ENCODE assay signal across 14 cellular contexts in the genomic region with DNA sequence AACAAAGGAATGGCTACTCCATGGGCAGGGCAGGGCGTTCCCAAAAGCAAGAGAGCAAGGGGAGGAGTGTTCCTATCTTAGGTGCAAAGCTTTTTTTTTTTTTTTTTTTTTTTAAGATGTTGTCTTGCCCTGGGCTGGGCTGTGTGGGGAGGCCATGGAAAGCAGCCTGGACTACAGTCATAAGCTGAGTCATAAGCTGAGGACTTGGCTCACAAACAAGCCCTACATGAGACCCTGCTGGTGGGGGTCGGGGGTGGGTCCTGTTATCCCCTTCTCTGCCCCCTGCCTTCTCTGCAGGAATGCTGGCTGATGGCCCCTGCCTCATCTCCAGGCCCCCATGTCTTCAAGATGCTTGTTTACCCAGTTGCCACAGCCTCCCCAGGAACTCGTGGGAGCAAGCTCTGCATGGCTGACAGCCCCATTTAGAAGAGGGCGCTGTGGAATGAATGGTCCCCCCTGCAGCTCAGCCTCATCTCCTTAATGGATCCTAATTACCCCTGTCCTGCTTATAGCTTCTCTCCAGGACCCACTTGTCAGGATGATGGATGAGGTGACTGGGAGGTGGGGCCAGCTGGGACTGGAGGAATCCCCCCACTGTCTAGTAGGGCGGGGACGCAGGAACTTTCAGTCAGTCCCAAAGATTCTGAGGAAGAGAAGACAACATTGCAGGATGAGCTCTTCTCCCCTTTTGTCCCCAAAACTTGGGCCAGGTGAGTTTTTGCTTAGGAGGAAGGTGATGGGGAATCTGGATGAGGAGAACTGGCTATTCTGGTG.
DNase-seq lines count a peak whose midpoint lies in the region; ATAC-seq and TF ChIP-seq lines count a peak whose summit lies in the region.
"Had no signal": no experiment of that assay in that cellular context is flagged by ENCODE, and none has a peak within 500 bp of the region (broad histone marks: within the 10 kb centered on the region; RNA-seq: fewer than 3 reads in every experiment).

No MANE protein-coding gene starts in this region.

- no peaks in the 10 kb centered on the region for H3K79me2 ChIP-seq in smooth muscle cell (ENCODE audit: low read depth)

- no peaks in the 10 kb centered on the region for H3F3A ChIP-seq in smooth muscle cell (ENCODE audit: low read depth)

- H3K4me3 Mint-ChIP-seq in T-helper 17 cell = no peak overlapping the region
- H3K4me3 Mint-ChIP-seq: activated CD8-positive, alpha-beta T cell treated with anti-CD3 and anti-CD28 coated beads for 36 hours; activated naive CD8-positive, alpha-beta T cell treated with anti-CD3 and anti-CD28 coated beads, Interleukin-2, amount 10 ng/mL, durations not matched to agents 7 days and 5 days; memory B cell had no signal

- no peaks in the 10 kb centered on the region for H4K20me1 ChIP-seq in smooth muscle cell (ENCODE audit: low read depth)

- WGBS in smooth muscle cell (ENCODE audit: low lambda C conversion rate) = 22% methylated on average over 6 of the region's 6 CpGs

- H3K27ac ChIP-seq in RWPE2 (ENCODE audit: poor library complexity, severe bottlenecking) (peak overlapping the region; percentile 88), smooth muscle cell (ENCODE audit: low read depth) (peak overlapping the region; percentile 93)
- H3K27ac ChIP-seq: HL-60 had no signal

- H3K36me3 Mint-ChIP-seq in T-helper 17 cell (ENCODE audit: low read depth) = no peaks in the 10 kb centered on the region
- H3K36me3 Mint-ChIP-seq: activated naive CD8-positive, alpha-beta T cell treated with anti-CD3 and anti-CD28 coated beads, Interleukin-2, amount 10 ng/mL, durations not matched to agents 7 days and 5 days; memory B cell had no signal

- H3K36me3 ChIP-seq in RWPE2 (ENCODE audit: low read depth) (no peaks in the 10 kb centered on the region), smooth muscle cell (ENCODE audit: low read depth) (no peaks in the 10 kb centered on the region)

- peak overlapping the region; percentile 86 for H2AFZ ChIP-seq in smooth muscle cell (ENCODE audit: low read depth)

- peak overlapping the region; percentile 50 for H3K4me2 ChIP-seq in smooth muscle cell

- H3K27me3 ChIP-seq in RWPE2 (ENCODE audit: insufficient read depth, poor library complexity, severe bottlenecking) (no peaks in the 10 kb centered on the region), smooth muscle cell (ENCODE audit: low read depth) (no peaks in the 10 kb centered on the region)

- DNase-seq in HCEC 1CT = peak; percentile 8
- DNase-seq in RWPE2 (ENCODE audit: low spot score) = no peak
- DNase-seq in fibroblast of the aortic adventitia (ENCODE audit: low read depth) = peak; percentile 83
- DNase-seq in smooth muscle cell (lab: John Stamatoyannopoulos, UW; ENCODE audit: unreplicated experiment) = no peak
- DNase-seq in NCI-H1694 treated with DMSO at 0.1 percent for 48 hours (lab: John Stamatoyannopoulos, UW) = no peak
- DNase-seq in T-helper 17 cell = no peak
- DNase-seq in stimulated activated naive CD8-positive, alpha-beta T cell treated with anti-CD3 and anti-CD28 coated beads, Interleukin-15, Interleukin-2, amounts not matched to agents 100 U/mL and 50 U/mL, for 24 hours = no peak
- DNase-seq: activated CD8-positive, alpha-beta T cell treated with anti-CD3 and anti-CD28 coated beads for 36 hours; activated naive CD8-positive, alpha-beta T cell treated with anti-CD3 and anti-CD28 coated beads, Interleukin-2, amount 10 ng/mL, durations not matched to agents 7 days and 5 days; DMS53; NCI-H2029 had no signal

- no peaks in the 10 kb centered on the region for H3K4me1 Mint-ChIP-seq in T-helper 17 cell
- H3K4me1 Mint-ChIP-seq: memory B cell had no signal

- peak; percentile 42; the same call in 2 of the 3 replicates for ATAC-seq in RWPE2 (ENCODE audit: low read depth)
- ATAC-seq in T-helper 17 cell = no peak
- ATAC-seq in stimulated activated naive CD8-positive, alpha-beta T cell treated with anti-CD3 and anti-CD28 coated beads, Interleukin-15, Interleukin-2, amounts not matched to agents 100 U/mL and 50 U/mL, for 24 hours = no peak
- ATAC-seq: activated CD8-positive, alpha-beta T cell treated with anti-CD3 and anti-CD28 coated beads for 36 hours; esophagus mucosa had no signal

- H3K27me3 Mint-ChIP-seq in T-helper 17 cell = peaks cover 36% of the 10 kb centered on the region

- H3K9ac ChIP-seq in smooth muscle cell (ENCODE audit: low read depth) = peak overlapping the region; percentile 69

- H3K4me3 ChIP-seq in RWPE2 (ENCODE audit: severe bottlenecking) = no peak overlapping the region
- H3K4me3 ChIP-seq in fibroblast of the aortic adventitia (ENCODE audit: low read depth, low read length) = no peak overlapping the region
- H3K4me3 ChIP-seq in smooth muscle cell = no peak overlapping the region

- H3K9me3 ChIP-seq in RWPE2 (ENCODE audit: severe bottlenecking) (no peaks in the 10 kb centered on the region), smooth muscle cell (replicated peaks; ENCODE audit: low read depth) (no peaks in the 10 kb centered on the region), T-helper 17 cell (ENCODE audit: control insufficient read depth, low read length, poor library complexity, severe bottlenecking) (no peaks in the 10 kb centered on the region)

- TF ChIP-seq CTCF in RWPE2 (IDR thresholded peaks at IDR 0.05; ENCODE audit: poor library complexity, severe bottlenecking) (no peak), fibroblast of the aortic adventitia (IDR thresholded peaks at IDR 0.05; ENCODE audit: insufficient read depth, low read length) (no peak), smooth muscle cell (IDR thresholded peaks at IDR 0.05; ENCODE audit: borderline replicate concordance, insufficient read depth, poor library complexity, severe bottlenecking) (no peak)

- no peak overlapping the region for H3K27ac Mint-ChIP-seq in T-helper 17 cell
- H3K27ac Mint-ChIP-seq: activated CD8-positive, alpha-beta T cell treated with anti-CD3 and anti-CD28 coated beads for 36 hours; activated naive CD8-positive, alpha-beta T cell treated with anti-CD3 and anti-CD28 coated beads, Interleukin-2, amount 10 ng/mL, durations not matched to agents 7 days and 5 days; memory B cell had no signal

- H3K4me1 ChIP-seq in RWPE2 (ENCODE audit: insufficient read depth, poor library complexity, severe bottlenecking) = peaks cover 27% of the 10 kb centered on the region
- peaks cover 25% of the 10 kb centered on the region for H3K4me1 ChIP-seq in smooth muscle cell (ENCODE audit: low read depth)

Comparison
In these comparisons a context has a peak if more than half of its experiments do, and no peak if none do; other contexts are left out.
1. DNase-seq: peak in HCEC 1CT (single experiment) and fibroblast of the aortic adventitia (single experiment); none in RWPE2 (single experiment), smooth muscle cell (single experiment), NCI-H1694 treated with DMSO at 0.1 percent for 48 hours (single experiment), T-helper 17 cell (0 of 3) and stimulated activated naive CD8-positive, alpha-beta T cell treated with anti-CD3 and anti-CD28 coated beads, Interleukin-15, Interleukin-2, amounts not matched to agents 100 U/mL and 50 U/mL, for 24 hours (single experiment).